Comparison of ENCODE assay signal across 9 cellular contexts in the genomic region with DNA sequence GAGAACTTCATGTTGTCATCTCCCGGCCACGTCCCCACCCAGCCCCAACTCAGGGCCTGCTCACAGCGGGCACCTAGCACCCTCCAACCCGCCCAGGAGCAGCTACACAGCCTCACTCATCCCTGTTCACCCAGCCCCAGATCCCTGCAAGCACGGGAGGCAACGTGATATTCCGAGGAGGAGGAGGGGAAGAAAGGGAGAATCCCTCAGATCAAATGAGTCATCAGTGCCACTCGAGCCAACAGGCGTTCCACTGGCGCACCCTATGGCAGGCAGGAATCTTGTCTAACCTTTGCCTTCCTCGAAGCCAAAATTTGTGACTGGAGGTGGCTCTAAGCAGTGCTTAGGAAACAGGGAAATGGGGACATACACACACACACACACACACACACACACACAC. TPM values are rescaled to one million over a fixed set of nuclear protein-coding genes. Genes with fewer than 3 reads are reported as not detected.
DNase-seq lines count a peak whose midpoint lies in the region; ATAC-seq lines count a peak whose summit lies in the region.
"Had no signal": no experiment of that assay in that cellular context is flagged by ENCODE, and none has a peak within 500 bp of the region (broad histone marks: within the 10 kb centered on the region; RNA-seq: fewer than 3 reads in every experiment).

No MANE protein-coding gene starts in this region.

- intact Hi-C loops in left ventricle myocardium superior (cut with micrococcal nuclease) = no loop called here

- ATAC-seq in esophagus mucosa = peak; percentile 97
- ATAC-seq in left ventricle myocardium superior = no peak
- no peak for ATAC-seq in HG03175 (IDR thresholded peaks at IDR 0.05; ENCODE audit: unreplicated experiment)

- DNase-seq in GM03348 (ENCODE audit: low spot score) = peak; percentile 60
- peak; percentile 15 for DNase-seq in NCI-H510A (lab: John Stamatoyannopoulos, UW)
- DNase-seq in renal cortical epithelial cell (ENCODE audit: low read depth) = peak; percentile 62
- DNase-seq in GM19240 (ENCODE audit: insufficient read length, low spot score) = no peak
- DNase-seq in left ventricle myocardium superior = no peak
- DNase-seq in NCI-H1417 treated with DMSO at 0.1 percent for 48 hours (lab: John Stamatoyannopoulos, UW) = no peak
- DNase-seq: activated CD4-positive, alpha-beta T cell treated with anti-CD3 and anti-CD28 coated beads, Interleukin-2, amount 50 U/mL, for 1 hour had no signal

RNA-seq across cellular contexts. Expression of a gene that starts 14.0 kb away (rescaled TPM):
- total RNA-seq in esophagus mucosa (21.5 TPM), renal cortical epithelial cell (21.9 and 22.5 TPM in 2 replicates), left ventricle myocardium superior (45.9 TPM)

RNA-seq across cellular contexts. Expression of a gene that starts 34.9 kb away (rescaled TPM):
- not detected for total RNA-seq in esophagus mucosa
- total RNA-seq in renal cortical epithelial cell = 0.25 TPM in 1 of 2 replicates, not detected in the other
- not detected for total RNA-seq in left ventricle myocardium superior

Comparison
In these comparisons a context has a peak if more than half of its experiments do, and no peak if none do; other contexts are left out.
1. DNase-seq: peak in GM03348 (single experiment), NCI-H510A (single experiment) and renal cortical epithelial cell (single experiment); none in GM19240 (single experiment), left ventricle myocardium superior (single experiment) and NCI-H1417 treated with DMSO at 0.1 percent for 48 hours (single experiment).